23 cellular contexts compared by ENCODE assay signal in genomic region chrX:31260351-31260750, GRCh38.
DNase-seq lines count a peak whose midpoint lies in the region; TF ChIP-seq lines count a peak whose summit lies in the region.
"Had no signal": no experiment of that assay in that cellular context is flagged by ENCODE, and none has a peak within 500 bp of the region (broad histone marks: within the 10 kb centered on the region; RNA-seq: fewer than 3 reads in every experiment).

No MANE protein-coding gene starts in this region.

- no peaks in the 10 kb centered on the region for H3K9me3 Mint-ChIP-seq in chondrocyte (ENCODE audit: low read depth)
- H3K9me3 Mint-ChIP-seq in osteocyte (ENCODE audit: unreplicated experiment), result no peaks in the 10 kb centered on the region

- H3K4me3 ChIP-seq in astrocyte of the cerebellum (ENCODE audit: low read depth, low read length), result no peak overlapping the region
- H3K4me3 ChIP-seq: A549, GM12878, GM23248, HAP-1, PC-9 had no signal

- no peak for TF ChIP-seq CTCF in astrocyte of the cerebellum (IDR thresholded peaks at IDR 0.05; ENCODE audit: low read depth, low read length, missing control alignments)
- TF ChIP-seq CTCF in chondrocyte (IDR thresholded peaks at IDR 0.05), result no peak
- TF ChIP-seq CTCF in osteocyte (IDR thresholded peaks at IDR 0.05), result no peak

- H3K36me3 Mint-ChIP-seq in chondrocyte (ENCODE audit: low read depth) (peaks cover 18% of the 10 kb centered on the region), osteocyte (ENCODE audit: unreplicated experiment) (peaks cover 47% of the 10 kb centered on the region)
- H3K36me3 Mint-ChIP-seq: CD4-positive, CD25-positive, alpha-beta regulatory T cell had no signal

- peak; percentile 8 for DNase-seq in GM04504 (ENCODE audit: low read depth)
- peak; percentile 70 for DNase-seq in astrocyte of the cerebellum (ENCODE audit: low read depth)
- DNase-seq in chondrocyte (ENCODE audit: low spot score), result no peak
- no peak for DNase-seq in osteocyte (ENCODE audit: extremely low spot score, unreplicated experiment)
- DNase-seq in activated naive CD4-positive, alpha-beta T cell (lab: John Stamatoyannopoulos, UW), result no peak
- no peak for DNase-seq in Kasumi-1 (lab: John Stamatoyannopoulos, UW)
- DNase-seq in SHP77 treated with DMSO at 0.1 percent for 48 hours (lab: John Stamatoyannopoulos, UW), result no peak
- DNase-seq in UCSD-AML1 (lab: John Stamatoyannopoulos, UW; ENCODE audit: unreplicated experiment), result no peak
- DNase-seq: CD4-positive, CD25-positive, alpha-beta regulatory T cell; GM23248; KBM-7; MV-4-11; NCI-H1105 treated with DMSO at 0.1 percent for 48 hours; NCI-H2029 treated with DMSO at 0.1 percent for 48 hours; NCI-H226; NCI-H510A treated with DMSO at 0.1 percent for 48 hours; NCI-H748 treated with DMSO at 0.1 percent for 48 hours; PC-9; RPMI8226; SIG-M5 had no signal

- H3K4me1 Mint-ChIP-seq in chondrocyte (ENCODE audit: low read depth) (peaks cover 50% of the 10 kb centered on the region), osteocyte (ENCODE audit: unreplicated experiment) (peaks cover 43% of the 10 kb centered on the region)
- H3K4me1 Mint-ChIP-seq: CD4-positive, CD25-positive, alpha-beta regulatory T cell had no signal

- in situ Hi-C loops in astrocyte of the cerebellum (cut with HindIII; ENCODE audit: low sequenced_read_pairs), result no loop called here

- peak overlapping the region; percentile 48 for H3K4me3 Mint-ChIP-seq in chondrocyte (ENCODE audit: unreplicated experiment)
- H3K4me3 Mint-ChIP-seq in osteocyte (ENCODE audit: unreplicated experiment), result peak overlapping the region; percentile 83
- H3K4me3 Mint-ChIP-seq: CD4-positive, CD25-positive, alpha-beta regulatory T cell had no signal

- H3K27me3 Mint-ChIP-seq in chondrocyte (ENCODE audit: low read depth) (no peaks in the 10 kb centered on the region), osteocyte (ENCODE audit: unreplicated experiment) (no peaks in the 10 kb centered on the region)

- H3K27ac Mint-ChIP-seq in chondrocyte (ENCODE audit: unreplicated experiment), result peak overlapping the region; percentile 84
- H3K27ac Mint-ChIP-seq in osteocyte (ENCODE audit: unreplicated experiment), result peak overlapping the region; percentile 75
- H3K27ac Mint-ChIP-seq: CD4-positive, CD25-positive, alpha-beta regulatory T cell had no signal

Comparison
In these comparisons a context has a peak if more than half of its experiments do, and no peak if none do; other contexts are left out.
1. DNase-seq: peak in GM04504 (single experiment) and astrocyte of the cerebellum (single experiment); none in chondrocyte (single experiment), osteocyte (single experiment), activated naive CD4-positive, alpha-beta T cell (0 of 4), Kasumi-1 (0 of 2), SHP77 treated with DMSO at 0.1 percent for 48 hours (single experiment) and UCSD-AML1 (single experiment).